ENCODE assay signal across 8 cellular contexts in the genomic region with DNA sequence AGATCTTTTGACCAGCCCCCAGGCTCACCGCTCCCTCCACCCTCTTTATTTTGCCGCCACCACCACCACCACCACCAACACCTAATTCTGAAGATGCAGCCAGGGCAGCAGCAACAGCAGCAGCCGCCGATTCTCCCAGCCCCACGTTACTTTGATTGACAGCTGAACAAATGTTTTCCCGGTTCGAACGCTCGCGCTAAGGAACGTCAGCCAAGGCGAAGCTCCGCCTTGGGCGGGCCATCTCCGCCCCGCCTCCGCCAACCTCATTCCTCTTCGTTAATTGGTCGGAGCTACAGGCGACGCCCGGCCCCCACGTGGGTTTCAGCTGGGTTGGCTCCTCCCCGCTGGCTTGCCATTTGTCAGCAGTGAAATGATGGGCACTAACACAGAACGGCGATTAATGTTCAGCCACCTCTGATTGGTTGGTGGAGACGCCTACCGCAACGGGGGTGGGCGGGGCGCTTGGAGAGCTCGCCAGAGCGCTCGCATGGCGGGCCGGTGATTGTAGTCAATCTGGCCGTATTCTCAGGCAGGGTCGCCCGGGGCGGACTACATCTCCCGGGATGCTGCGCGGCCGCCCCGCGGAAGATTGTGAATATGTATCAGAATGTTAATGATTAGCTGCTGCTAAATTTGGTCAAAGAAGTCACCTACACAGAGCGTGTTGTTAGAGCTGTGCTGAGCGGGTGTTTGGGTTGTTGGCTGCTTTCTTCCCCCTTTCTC. TPM values are rescaled to one million over a fixed set of nuclear protein-coding genes. Genes with fewer than 3 reads are reported as not detected.
A peak's percentile ranks its signal among the peaks of the same experiment; 100 is the strongest.
DNase-seq lines count a peak whose midpoint lies in the region; ATAC-seq, FAIRE-seq and TF ChIP-seq lines count a peak whose summit lies in the region.

Gene TLE4 (plus strand): TSS at position 657 of the 723 bp plus-strand sequence. CDS start 826 bp downstream, outside the sequence.

- no peaks in the 10 kb centered on the region for H3K9me3 Mint-ChIP-seq in natural killer cell

- peaks cover 38% of the 10 kb centered on the region for H3K79me2 ChIP-seq in Loucy (ENCODE audit: insufficient read depth, low read length)

- H3K27ac Mint-ChIP-seq in natural killer cell = no peak within 1 kb of the TSS

- peaks cover 36 to 37% of the 10 kb centered on the region in 2 donors for H3K4me1 Mint-ChIP-seq in natural killer cell

- peaks cover 4% of the 10 kb centered on the region for H3F3A ChIP-seq in Loucy (ENCODE audit: low read depth)

- H3K4me3 ChIP-seq in Loucy (ENCODE audit: low read length, poor library complexity, severe bottlenecking) (peak within 1 kb of the TSS; percentile 90), fibroblast of pulmonary artery (replicated peaks; ENCODE audit: low read depth, low read length) (peak within 1 kb of the TSS; percentile 69)

- H3K4me3 Mint-ChIP-seq in natural killer cell = peak within 1 kb of the TSS; percentile 67

- H3K36me3 Mint-ChIP-seq in natural killer cell = peaks cover 7% of the 10 kb centered on the region

- peak within 1 kb of the TSS; percentile 89 for H3K4me2 ChIP-seq in Loucy (ENCODE audit: low read depth, low read length, poor library complexity, severe bottlenecking)

- H3K27me3 ChIP-seq in Loucy (ENCODE audit: insufficient read depth, low read length, poor library complexity, severe bottlenecking) = no peaks in the 10 kb centered on the region

- intact Hi-C loops in natural killer cell (cut with micrococcal nuclease) = loop anchor here (1.0 to 10.0 kb wide), 3 partner anchors 53 to 313 kb away; no protein-coding TSS in a partner anchor

- H3K9me3 ChIP-seq in Loucy (ENCODE audit: insufficient read depth, low read depth, low read length) = no peaks in the 10 kb centered on the region

- H3K9ac ChIP-seq in Loucy (ENCODE audit: low read depth, low read length, poor library complexity, severe bottlenecking) = peak within 1 kb of the TSS; percentile 80

- H2AFZ ChIP-seq in Loucy (ENCODE audit: low read length) = peak within 1 kb of the TSS; percentile 89

- H3K9me2 ChIP-seq in Loucy (replicated peaks; ENCODE audit: low read depth, low read length) = no peaks in the 10 kb centered on the region

- ATAC-seq in natural killer cell = peak; percentile 82 to 93 (median 85)

- H3K36me3 ChIP-seq in Loucy (ENCODE audit: insufficient read depth, low read length) = no peaks in the 10 kb centered on the region

- peaks cover 4 to 10% of the 10 kb centered on the region in 2 donors for H3K27me3 Mint-ChIP-seq in natural killer cell (ENCODE audit: low read depth in 2 of 2)

- peaks cover 41% of the 10 kb centered on the region for H4K20me1 ChIP-seq in Loucy (ENCODE audit: insufficient read depth, low read length, poor library complexity, severe bottlenecking)

- peaks cover 30% of the 10 kb centered on the region for H3K4me1 ChIP-seq in Loucy (ENCODE audit: insufficient read depth, low read length, poor library complexity, severe bottlenecking)

- peak; percentile 100 for DNase-seq in ELF-1 (ENCODE audit: low read depth, low spot score)
- peak; percentile 99 for DNase-seq in H54 (ENCODE audit: insufficient read length, low spot score)
- DNase-seq in SHP77 (lab: John Stamatoyannopoulos, UW) = peak; percentile 92 to 97
- DNase-seq in activated effector memory CD4-positive, alpha-beta T cell treated with anti-CD3 and anti-CD28 coated beads, Interleukin-2, amount 50 U/mL, for 16 hours = peak; percentile 100
- peak; percentile 100 for DNase-seq in fibroblast of pulmonary artery (ENCODE audit: low read depth)
- DNase-seq in natural killer cell = peak; percentile 100
- DNase-seq in stimulated activated naive CD4-positive, alpha-beta T cell (lab: John Stamatoyannopoulos, UW) = peak; percentile 98 to 100 (median 100)

- TF ChIP-seq CTCF in Loucy (conservative IDR thresholded peaks at IDR 0.05; ENCODE audit: low read length) (no peak), fibroblast of pulmonary artery (IDR thresholded peaks at IDR 0.05; ENCODE audit: low read length, missing control alignments) (no peak), natural killer cell (IDR thresholded peaks at IDR 0.05) (no peak)

- peak; percentile 94 for TF ChIP-seq POLR2A in H54 (IDR thresholded peaks at IDR 0.05; ENCODE audit: low read depth, low read length)

- FAIRE-seq in H54 (lab: Jason Lieb, UNC) = peak; percentile 100

RNA-seq across cellular contexts. Expression of gene TLE4, which starts in this region (rescaled TPM):
- total RNA-seq in natural killer cell = 100 to 1,000 TPM; 214 to 240 (median 220) TPM

Comparison
In these comparisons a context has a peak if more than half of its experiments do, and no peak if none do; other contexts are left out.
1. Peak in every context shown above with its lines: DNase-seq, ATAC-seq and H3K4me3 ChIP-seq.